ENCODE assay signal across 7 cellular contexts in genomic region chr3:176958560-176958959, GRCh38.
"Had no signal": no experiment of that assay in that cellular context is flagged by ENCODE, and none has a peak within 500 bp of the region (broad histone marks: within the 10 kb centered on the region; RNA-seq: fewer than 3 reads in every experiment).

No MANE protein-coding gene starts in this region.

- ATAC-seq: GM23338 had no signal

- FAIRE-seq: H1, H54, HTR-8/SVneo had no signal

- DNase-seq: H9, HCEC 1CT, IMR-90 had no signal

- H3K4me2 ChIP-seq: GM23338 had no signal

- H3K4me3 Mint-ChIP-seq: GM23338, H9 had no signal

- H3K4me3 ChIP-seq: GM23338 had no signal

- H2AFZ ChIP-seq: GM23338 had no signal

- H3K27ac Mint-ChIP-seq: GM23338 had no signal
